9 cellular contexts compared by ENCODE assay signal in genomic region chr3:72101538-72101937, GRCh38.
DNase-seq lines count a peak whose midpoint lies in the region; ATAC-seq and TF ChIP-seq lines count a peak whose summit lies in the region.
"Had no signal": no experiment of that assay in that cellular context is flagged by ENCODE, and none has a peak within 500 bp of the region (broad histone marks: within the 10 kb centered on the region; RNA-seq: fewer than 3 reads in every experiment).

No MANE protein-coding gene starts in this region.

- peak overlapping the region; percentile 77 for H3K4me3 Mint-ChIP-seq in stimulated activated naive CD8-positive, alpha-beta T cell treated with anti-CD3 and anti-CD28 coated beads, Interleukin-15, Interleukin-2, amounts not matched to agents 100 ng/mL and 50 ng/mL, for 24 hours
- no peak overlapping the region for H3K4me3 Mint-ChIP-seq in stimulated activated naive CD8-positive, alpha-beta T cell treated with anti-CD3 and anti-CD28 coated beads, Interleukin-15, amount 100 ng/mL, for 72 hours
- H3K4me3 Mint-ChIP-seq in T-cell (peak overlapping the region in 2 of 3 donors; percentile 34 to 84), memory B cell (peak overlapping the region; percentile 37)

- no peaks in the 10 kb centered on the region for H3K36me3 Mint-ChIP-seq in stimulated activated naive CD8-positive, alpha-beta T cell treated with anti-CD3 and anti-CD28 coated beads, Interleukin-15, Interleukin-2, amounts not matched to agents 100 ng/mL and 50 ng/mL, for 24 hours (ENCODE audit: low read depth)
- no peaks in the 10 kb centered on the region for H3K36me3 Mint-ChIP-seq in T-cell
- no peaks in the 10 kb centered on the region for H3K36me3 Mint-ChIP-seq in memory B cell

- peaks cover 35% of the 10 kb centered on the region for H3K4me1 Mint-ChIP-seq in stimulated activated naive CD8-positive, alpha-beta T cell treated with anti-CD3 and anti-CD28 coated beads, Interleukin-15, Interleukin-2, amounts not matched to agents 100 ng/mL and 50 ng/mL, for 24 hours (ENCODE audit: low read depth)
- peaks cover 48% of the 10 kb centered on the region for H3K4me1 Mint-ChIP-seq in stimulated activated naive CD8-positive, alpha-beta T cell treated with anti-CD3 and anti-CD28 coated beads, Interleukin-15, amount 100 ng/mL, for 72 hours
- H3K4me1 Mint-ChIP-seq in T-cell (peaks cover 24 to 30% (median 29%) of the 10 kb centered on the region in 3 donors), memory B cell (peaks cover 46% of the 10 kb centered on the region)

- H3K27me3 Mint-ChIP-seq in stimulated activated naive CD8-positive, alpha-beta T cell treated with anti-CD3 and anti-CD28 coated beads, Interleukin-15, Interleukin-2, amounts not matched to agents 100 ng/mL and 50 ng/mL, for 24 hours: peaks cover 27% of the 10 kb centered on the region
- H3K27me3 Mint-ChIP-seq in stimulated activated naive CD8-positive, alpha-beta T cell treated with anti-CD3 and anti-CD28 coated beads, Interleukin-15, amount 100 ng/mL, for 72 hours: peaks cover 15% of the 10 kb centered on the region
- H3K27me3 Mint-ChIP-seq in T-cell (peaks cover 1 to 3% of the 10 kb centered on the region in 2 donors), memory B cell (peaks cover 8% of the 10 kb centered on the region)
- H3K27me3 Mint-ChIP-seq: activated CD4-positive, alpha-beta T cell treated with anti-CD3 and anti-CD28 coated beads, Interleukin-2, amount 10 ng/mL, durations not matched to agents 7 days and 5 days had no signal

- no peaks in the 10 kb centered on the region for H3K9me3 Mint-ChIP-seq in stimulated activated naive CD8-positive, alpha-beta T cell treated with anti-CD3 and anti-CD28 coated beads, Interleukin-15, Interleukin-2, amounts not matched to agents 100 ng/mL and 50 ng/mL, for 24 hours
- no peaks in the 10 kb centered on the region for H3K9me3 Mint-ChIP-seq in stimulated activated naive CD8-positive, alpha-beta T cell treated with anti-CD3 and anti-CD28 coated beads, Interleukin-15, amount 100 ng/mL, for 72 hours
- H3K9me3 Mint-ChIP-seq in T-cell (no peaks in the 10 kb centered on the region), memory B cell (no peaks in the 10 kb centered on the region)
- H3K9me3 Mint-ChIP-seq: activated CD4-positive, alpha-beta T cell treated with anti-CD3 and anti-CD28 coated beads, Interleukin-2, amount 10 ng/mL, durations not matched to agents 7 days and 5 days had no signal

- peak overlapping the region; percentile 6 for H3K27ac Mint-ChIP-seq in stimulated activated naive CD8-positive, alpha-beta T cell treated with anti-CD3 and anti-CD28 coated beads, Interleukin-15, Interleukin-2, amounts not matched to agents 100 ng/mL and 50 ng/mL, for 24 hours
- peak overlapping the region in 1 of 2 donors; percentile 52 for H3K27ac Mint-ChIP-seq in stimulated activated naive CD8-positive, alpha-beta T cell treated with anti-CD3 and anti-CD28 coated beads, Interleukin-15, amount 100 ng/mL, for 72 hours
- H3K27ac Mint-ChIP-seq in T-cell: no peak overlapping the region
- H3K27ac Mint-ChIP-seq in memory B cell: peak overlapping the region; percentile 96

- no peak for DNase-seq in stimulated activated naive CD8-positive, alpha-beta T cell treated with anti-CD3 and anti-CD28 coated beads, Interleukin-15, amount 100 ng/mL, for 72 hours
- DNase-seq in T-cell (no peak), memory B cell (ENCODE audit: low spot score in 2 of 2) (no peak), COR-L47 (lab: John Stamatoyannopoulos, UW) (no peak), foreskin fibroblast (no peak)
- DNase-seq: activated effector memory CD4-positive, alpha-beta T cell treated with Interleukin-2 at 50 U/mL for 16 hours had no signal

- no peak for TF ChIP-seq CTCF in foreskin fibroblast (IDR thresholded peaks at IDR 0.05; ENCODE audit: low read depth, low read length)

- CTCF ChIA-PET in T-cell (lab: Charles Lee): interaction anchor here (0.5 to 0.8 kb wide), 2 partner anchors 390 to 829 kb away, joined by 3 to 5 read pairs; no protein-coding TSS in a partner anchor

- ATAC-seq in stimulated activated naive CD8-positive, alpha-beta T cell treated with anti-CD3 and anti-CD28 coated beads, Interleukin-15, amount 100 ng/mL, for 72 hours: no peak
- ATAC-seq in T-cell (replicated peaks in 1 of 4) (no peak), memory B cell (ENCODE audit: low read depth) (no peak), HG03439 (IDR thresholded peaks at IDR 0.05; ENCODE audit: unreplicated experiment) (no peak)

- POLR2A ChIA-PET in T-cell (lab: Charles Lee): interaction anchor here in 1 of 2 donors (0.5 kb wide), 1 partner anchor 97 kb away, joined by 4 read pairs; no protein-coding TSS in a partner anchor

- H3K4me3 ChIP-seq in foreskin fibroblast (ENCODE audit: low read depth in 1 of 2, low read length in 2 of 2): no peak overlapping the region

Comparison
In these comparisons a context has a peak if more than half of its experiments do, and no peak if none do; other contexts are left out.
1. H3K4me3 Mint-ChIP-seq: peak in stimulated activated naive CD8-positive, alpha-beta T cell treated with anti-CD3 and anti-CD28 coated beads, Interleukin-15, Interleukin-2, amounts not matched to agents 100 ng/mL and 50 ng/mL, for 24 hours (single experiment), T-cell (2 of 3) and memory B cell (single experiment); none in stimulated activated naive CD8-positive, alpha-beta T cell treated with anti-CD3 and anti-CD28 coated beads, Interleukin-15, amount 100 ng/mL, for 72 hours (0 of 2).
2. H3K27ac Mint-ChIP-seq: peak in stimulated activated naive CD8-positive, alpha-beta T cell treated with anti-CD3 and anti-CD28 coated beads, Interleukin-15, Interleukin-2, amounts not matched to agents 100 ng/mL and 50 ng/mL, for 24 hours (single experiment) and memory B cell (single experiment); none in T-cell (0 of 2).